In genomic region chr11:46697723-46698122, GRCh38 we compare ENCODE assay signal across 14 cellular contexts. TPM values are rescaled to one million over a fixed set of nuclear protein-coding genes. Genes with fewer than 3 reads are reported as not detected.
DNase-seq lines count a peak whose midpoint lies in the region; ATAC-seq and TF ChIP-seq lines count a peak whose summit lies in the region.
"Had no signal": no experiment of that assay in that cellular context is flagged by ENCODE, and none has a peak within 500 bp of the region (broad histone marks: within the 10 kb centered on the region; RNA-seq: fewer than 3 reads in every experiment).

No MANE protein-coding gene starts in this region.

- peaks cover 33% of the 10 kb centered on the region for H3K4me1 Mint-ChIP-seq in activated CD8-positive, alpha-beta memory T cell treated with anti-CD3 and anti-CD28 coated beads, Interleukin-2, amount 10 ng/mL, durations not matched to agents 7 days and 5 days
- peaks cover 43% of the 10 kb centered on the region for H3K4me1 Mint-ChIP-seq in activated CD4-positive, alpha-beta memory T cell treated with anti-CD3 and anti-CD28 coated beads, Interleukin-2, amount 10 ng/mL, durations not matched to agents 7 days and 5 days
- peaks cover 68 to 73% of the 10 kb centered on the region in 2 donors for H3K4me1 Mint-ChIP-seq in immature natural killer cell

- H4K20me1 ChIP-seq in smooth muscle cell (ENCODE audit: low read depth): peaks cover 14% of the 10 kb centered on the region

- H2AFZ ChIP-seq in smooth muscle cell (ENCODE audit: low read depth): no peak overlapping the region
- H2AFZ ChIP-seq: PC-9 had no signal

- POLR2A ChIA-PET in activated CD4-positive, alpha-beta memory T cell treated with anti-CD3 and anti-CD28 coated beads, Interleukin-2, amount 10 ng/mL, durations not matched to agents 7 days and 5 days (lab: Charles Lee): interaction anchor here (1.0 to 6.4 kb wide), 4 partner anchors 11 to 517 kb away, joined by 3 to 124 read pairs (median 9); partner anchors contain the start of gene DDB2

- no peak overlapping the region for H3K9ac ChIP-seq in smooth muscle cell (ENCODE audit: low read depth)

- H3K4me1 ChIP-seq in smooth muscle cell (ENCODE audit: low read depth): peaks cover 8% of the 10 kb centered on the region

- no peak for ATAC-seq in activated CD8-positive, alpha-beta memory T cell treated with anti-CD3 and anti-CD28 coated beads, Interleukin-2, amount 10 ng/mL, durations not matched to agents 7 days and 5 days
- ATAC-seq in HG03439 (IDR thresholded peaks at IDR 0.05; ENCODE audit: unreplicated experiment) (no peak), HG03025 (IDR thresholded peaks at IDR 0.05; ENCODE audit: low FRiP score, unreplicated experiment) (no peak)

- 57% methylated on average over 2 of the region's 2 CpGs for WGBS in smooth muscle cell (ENCODE audit: low lambda C conversion rate)

- H3K4me3 Mint-ChIP-seq in activated CD8-positive, alpha-beta memory T cell treated with anti-CD3 and anti-CD28 coated beads, Interleukin-2, amount 10 ng/mL, durations not matched to agents 7 days and 5 days: no peak overlapping the region
- no peak overlapping the region for H3K4me3 Mint-ChIP-seq in activated CD4-positive, alpha-beta memory T cell treated with anti-CD3 and anti-CD28 coated beads, Interleukin-2, amount 10 ng/mL, durations not matched to agents 7 days and 5 days
- peak overlapping the region in 4 of 5 donors; percentile 20 to 39 (median 32) for H3K4me3 Mint-ChIP-seq in immature natural killer cell

- H3K27ac Mint-ChIP-seq in activated CD8-positive, alpha-beta memory T cell treated with anti-CD3 and anti-CD28 coated beads, Interleukin-2, amount 10 ng/mL, durations not matched to agents 7 days and 5 days: peak overlapping the region; percentile 56
- peak overlapping the region; percentile 41 for H3K27ac Mint-ChIP-seq in activated CD4-positive, alpha-beta memory T cell treated with anti-CD3 and anti-CD28 coated beads, Interleukin-2, amount 10 ng/mL, durations not matched to agents 7 days and 5 days
- H3K27ac Mint-ChIP-seq in immature natural killer cell: peak overlapping the region in 4 of 6 donors; percentile 3 to 59 (median 44)

- H3K27ac ChIP-seq in smooth muscle cell (ENCODE audit: low read depth): peak overlapping the region; percentile 96
- H3K27ac ChIP-seq: PC-9 had no signal

- peaks cover 41% of the 10 kb centered on the region for H3K79me2 ChIP-seq in smooth muscle cell (ENCODE audit: low read depth)

- no peaks in the 10 kb centered on the region for H3K27me3 ChIP-seq in smooth muscle cell (ENCODE audit: low read depth)

- no peak for DNase-seq in activated CD8-positive, alpha-beta memory T cell treated with anti-CD3 and anti-CD28 coated beads, Interleukin-2, amount 10 ng/mL, durations not matched to agents 7 days and 5 days
- DNase-seq in activated CD8-positive, alpha-beta memory T cell treated with anti-CD3 and anti-CD28 coated beads, Interleukin-2, amount 50 U/mL, for 4 hours: no peak
- DNase-seq in activated CD4-positive, alpha-beta memory T cell treated with anti-CD3 and anti-CD28 coated beads, Interleukin-2, amount 10 ng/mL, durations not matched to agents 7 days and 5 days: no peak
- DNase-seq in immature natural killer cell (no peak), smooth muscle cell (lab: John Stamatoyannopoulos, UW; ENCODE audit: unreplicated experiment) (no peak), NK-92 (lab: John Stamatoyannopoulos, UW; ENCODE audit: unreplicated experiment) (no peak)
- DNase-seq: GDM1, KBM-7, NCI-H2107, PC-9 had no signal

- no peaks in the 10 kb centered on the region for H3K9me3 ChIP-seq in smooth muscle cell (replicated peaks; ENCODE audit: low read depth)

- TF ChIP-seq CTCF in smooth muscle cell (IDR thresholded peaks at IDR 0.05; ENCODE audit: borderline replicate concordance, insufficient read depth, poor library complexity, severe bottlenecking): no peak

- H3K9me3 Mint-ChIP-seq in activated CD8-positive, alpha-beta memory T cell treated with anti-CD3 and anti-CD28 coated beads, Interleukin-2, amount 10 ng/mL, durations not matched to agents 7 days and 5 days (ENCODE audit: low read depth): no peaks in the 10 kb centered on the region
- H3K9me3 Mint-ChIP-seq in activated CD4-positive, alpha-beta memory T cell treated with anti-CD3 and anti-CD28 coated beads, Interleukin-2, amount 10 ng/mL, durations not matched to agents 7 days and 5 days: no peaks in the 10 kb centered on the region
- no peaks in the 10 kb centered on the region for H3K9me3 Mint-ChIP-seq in immature natural killer cell

- peaks cover 12% of the 10 kb centered on the region for H3K36me3 Mint-ChIP-seq in activated CD8-positive, alpha-beta memory T cell treated with anti-CD3 and anti-CD28 coated beads, Interleukin-2, amount 10 ng/mL, durations not matched to agents 7 days and 5 days
- H3K36me3 Mint-ChIP-seq in activated CD4-positive, alpha-beta memory T cell treated with anti-CD3 and anti-CD28 coated beads, Interleukin-2, amount 10 ng/mL, durations not matched to agents 7 days and 5 days (ENCODE audit: low read depth): peaks cover 59% of the 10 kb centered on the region
- H3K36me3 Mint-ChIP-seq in immature natural killer cell: peaks cover 0 to 10% (median 4%) of the 10 kb centered on the region in 3 donors

- H3K4me2 ChIP-seq in smooth muscle cell: peak overlapping the region; percentile 11
- H3K4me2 ChIP-seq: PC-9 had no signal

- H3K4me3 ChIP-seq in smooth muscle cell: no peak overlapping the region
- H3K4me3 ChIP-seq: PC-9 had no signal

- no peaks in the 10 kb centered on the region for H3K36me3 ChIP-seq in smooth muscle cell (ENCODE audit: low read depth)

- H3F3A ChIP-seq in smooth muscle cell (ENCODE audit: low read depth): peaks cover 8% of the 10 kb centered on the region

- no peaks in the 10 kb centered on the region for H3K27me3 Mint-ChIP-seq in activated CD8-positive, alpha-beta memory T cell treated with anti-CD3 and anti-CD28 coated beads, Interleukin-2, amount 10 ng/mL, durations not matched to agents 7 days and 5 days
- H3K27me3 Mint-ChIP-seq in activated CD4-positive, alpha-beta memory T cell treated with anti-CD3 and anti-CD28 coated beads, Interleukin-2, amount 10 ng/mL, durations not matched to agents 7 days and 5 days: no peaks in the 10 kb centered on the region
- H3K27me3 Mint-ChIP-seq in immature natural killer cell (ENCODE audit: low read depth in 3 of 3): peaks cover 2 to 10% (median 6%) of the 10 kb centered on the region in 3 donors

- CTCF ChIA-PET in activated CD8-positive, alpha-beta memory T cell treated with anti-CD3 and anti-CD28 coated beads, Interleukin-2, amount 10 ng/mL, durations not matched to agents 7 days and 5 days (lab: Charles Lee): interaction anchor here (0.8 to 1.1 kb wide), 2 partner anchors 10 to 83 kb away, joined by 3 to 4 read pairs; no protein-coding TSS in a partner anchor
- CTCF ChIA-PET in activated CD4-positive, alpha-beta memory T cell treated with anti-CD3 and anti-CD28 coated beads, Interleukin-2, amount 10 ng/mL, durations not matched to agents 7 days and 5 days (lab: Charles Lee): interaction anchor here (3.3 to 8.6 kb wide), 2 partner anchors 27 to 80 kb away, joined by 14 to 49 read pairs; partner anchors contain the start of genes ATG13 and HARBI1

RNA-seq across cellular contexts. Expression of gene ARHGAP1, which starts 2.7 kb away (rescaled TPM):
- total RNA-seq in activated CD8-positive, alpha-beta memory T cell treated with anti-CD3 and anti-CD28 coated beads, Interleukin-2, amount 10 ng/mL, durations not matched to agents 7 days and 5 days: 10 to 100 TPM; 61.9 to 68.5 TPM
- 10 to 100 TPM; 77.8 to 79.7 TPM for total RNA-seq in activated CD4-positive, alpha-beta memory T cell treated with anti-CD3 and anti-CD28 coated beads, Interleukin-2, amount 10 ng/mL, durations not matched to agents 7 days and 5 days
- 100 to 1,000 TPM in 1 of 3 donors, 10 to 100 TPM in 2; 38.6 to 104 (median 60.4) TPM for polyA plus RNA-seq in immature natural killer cell
- 31.0 and 40.9 TPM in 2 replicates for total RNA-seq in smooth muscle cell
- polyA plus RNA-seq in smooth muscle cell: 92.8 and 98.4 TPM in 2 replicates

RNA-seq across cellular contexts. Expression of gene ZNF408, which starts 3.1 kb away (rescaled TPM):
- total RNA-seq in activated CD8-positive, alpha-beta memory T cell treated with anti-CD3 and anti-CD28 coated beads, Interleukin-2, amount 10 ng/mL, durations not matched to agents 7 days and 5 days: 10 to 100 TPM; 12.6 to 15.0 TPM
- 10 to 100 TPM; 17.1 to 17.5 TPM for total RNA-seq in activated CD4-positive, alpha-beta memory T cell treated with anti-CD3 and anti-CD28 coated beads, Interleukin-2, amount 10 ng/mL, durations not matched to agents 7 days and 5 days
- polyA plus RNA-seq in immature natural killer cell: 10 to 100 TPM in 1 of 3 donors, 1 to 10 TPM in 2; 9.1 to 14.6 (median 9.5) TPM
- total RNA-seq in smooth muscle cell: 6.2 and 13.3 TPM in 2 replicates
- 15.8 and 24.1 TPM in 2 replicates for polyA plus RNA-seq in smooth muscle cell

RNA-seq across cellular contexts. Expression of gene F2, which starts 21.3 kb away (rescaled TPM):
- total RNA-seq in activated CD8-positive, alpha-beta memory T cell treated with anti-CD3 and anti-CD28 coated beads, Interleukin-2, amount 10 ng/mL, durations not matched to agents 7 days and 5 days: not detected
- total RNA-seq in activated CD4-positive, alpha-beta memory T cell treated with anti-CD3 and anti-CD28 coated beads, Interleukin-2, amount 10 ng/mL, durations not matched to agents 7 days and 5 days: not detected
- polyA plus RNA-seq in immature natural killer cell: not detected
- total RNA-seq in smooth muscle cell: 0.27 TPM in 1 of 2 replicates, not detected in the other
- 0.21 TPM in 1 of 2 replicates, not detected in the other for polyA plus RNA-seq in smooth muscle cell
- total RNA-seq: PC-9, pulmonary artery endothelial cell had no signal
- polyA plus RNA-seq: AG04450 had no signal

Comparison
In these comparisons a context has a peak if more than half of its experiments do, and no peak if none do; other contexts are left out.
1. H3K4me3 Mint-ChIP-seq: peak in immature natural killer cell (4 of 5); none in activated CD8-positive, alpha-beta memory T cell treated with anti-CD3 and anti-CD28 coated beads, Interleukin-2, amount 10 ng/mL, durations not matched to agents 7 days and 5 days (single experiment) and activated CD4-positive, alpha-beta memory T cell treated with anti-CD3 and anti-CD28 coated beads, Interleukin-2, amount 10 ng/mL, durations not matched to agents 7 days and 5 days (single experiment).
2. Peak in every context shown above with its lines, with median percentiles within 50 percentile points of each other: H3K27ac Mint-ChIP-seq.